ENCODE assay signal across 28 cellular contexts in genomic region chr17:9080983-9081382, GRCh38. TPM values are rescaled to one million over a fixed set of nuclear protein-coding genes. Genes with fewer than 3 reads are reported as not detected.
"Had no signal": no experiment of that assay in that cellular context is flagged by ENCODE, and none has a peak within 500 bp of the region (broad histone marks: within the 10 kb centered on the region; RNA-seq: fewer than 3 reads in every experiment).

No MANE protein-coding gene starts in this region.

- H3K9me3 Mint-ChIP-seq: neural progenitor cell had no signal

- H3K36me3 ChIP-seq: neural progenitor cell, pancreas, spleen, suprapubic skin, tibial artery, transverse colon, upper lobe of right lung, uterus had no signal

- H3K4me3 ChIP-seq: neural progenitor cell, pancreas, psoas muscle, skin epidermis, smooth muscle cell, spleen, suprapubic skin, testis, tibial artery, transverse colon, upper lobe of right lung, uterus had no signal

- H3K9ac ChIP-seq: neural progenitor cell had no signal

- DNase-seq: naive thymus-derived CD4-positive, alpha-beta T cell; occipital lobe; pancreas; psoas muscle; right cardiac atrium; spleen; stimulated activated CD4-positive, alpha-beta T cell treated with anti-CD3 and anti-CD28 coated beads, Interleukin-12 subunit alpha, Interleukin-12 subunit beta, amount 100 ng/mL, for 4 hours; stimulated activated CD4-positive, alpha-beta T cell treated with anti-CD3 and anti-CD28 coated beads, Interleukin-1b, Interleukin-23, amount 100 ng/mL, for 48 hours; stimulated activated CD4-positive, alpha-beta T cell treated with anti-CD3 and anti-CD28 coated beads, Interleukin-4, amount 100 ng/mL, for 1 hour; stimulated activated CD4-positive, alpha-beta T cell treated with anti-CD3 and anti-CD28 coated beads, Interleukin-4, amount 100 ng/mL, for 4 hours; stimulated activated CD8-positive, alpha-beta memory T cell treated with anti-CD3 and anti-CD28 coated beads, Interleukin-4, amount 100 ng/mL, for 48 hours; stimulated activated naive CD4-positive, alpha-beta T cell; stimulated activated naive CD8-positive, alpha-beta T cell treated with anti-CD3 and anti-CD28 coated beads, Interleukin-15, amount 100 ng/mL, for 72 hours; stimulated activated naive CD8-positive, alpha-beta T cell treated with anti-CD3 and anti-CD28 coated beads, Interleukin-15, Interleukin-2, amounts not matched to agents 100 U/mL and 50 U/mL, for 24 hours; substantia nigra; testis; transverse colon; upper lobe of right lung; uterus had no signal

- H3K4me1 ChIP-seq: neural progenitor cell, pancreas, psoas muscle, spleen, suprapubic skin, testis, upper lobe of right lung, uterus had no signal

- ATAC-seq: naive thymus-derived CD4-positive, alpha-beta T cell; pancreas; psoas muscle; right cardiac atrium; sciatic nerve; stimulated activated memory B cell treated with anti-CD40 and anti-IgM and Interleukin-4, amounts not matched to agents 10 μg/mL and 1 μg/mL and 100 μg/mL, for 72 hours; stimulated activated naive CD8-positive, alpha-beta T cell treated with anti-CD3 and anti-CD28 coated beads, Interleukin-15, amount 100 ng/mL, for 72 hours; stimulated activated naive CD8-positive, alpha-beta T cell treated with anti-CD3 and anti-CD28 coated beads, Interleukin-15, Interleukin-2, amounts not matched to agents 100 U/mL and 50 U/mL, for 24 hours; upper lobe of right lung had no signal

- H3K4me3 Mint-ChIP-seq: nephron; neural progenitor cell; stimulated activated memory B cell treated with anti-CD40 and anti-IgM and Interleukin-4, amounts not matched to agents 10 μg/mL and 1 μg/mL and 100 μg/mL, for 72 hours; stimulated activated naive CD8-positive, alpha-beta T cell treated with anti-CD3 and anti-CD28 coated beads, Interleukin-15, amount 100 ng/mL, for 72 hours; type B pancreatic cell had no signal

- FAIRE-seq: pancreas had no signal

- H3K27ac ChIP-seq: neural progenitor cell, pancreas, psoas muscle, skin epidermis, spleen, suprapubic skin, testis, tibial artery, transverse colon, upper lobe of right lung, uterus had no signal

- H3K27me3 ChIP-seq: neural progenitor cell, pancreas, suprapubic skin, testis, tibial artery, transverse colon, upper lobe of right lung, uterus had no signal

- H3K9me3 ChIP-seq: pancreas, psoas muscle, suprapubic skin, testis, tibial artery, transverse colon, upper lobe of right lung, uterus had no signal

- H3K4me1 Mint-ChIP-seq: nephron; stimulated activated memory B cell treated with anti-CD40 and anti-IgM and Interleukin-4, amounts not matched to agents 10 μg/mL and 1 μg/mL and 100 μg/mL, for 72 hours had no signal

- H3K27me3 Mint-ChIP-seq: naive thymus-derived CD4-positive, alpha-beta T cell; stimulated activated naive CD8-positive, alpha-beta T cell treated with anti-CD3 and anti-CD28 coated beads, Interleukin-15, amount 100 ng/mL, for 72 hours had no signal

- H3K36me3 Mint-ChIP-seq: stimulated activated memory B cell treated with anti-CD40 and anti-IgM and Interleukin-4, amounts not matched to agents 10 μg/mL and 1 μg/mL and 100 μg/mL, for 72 hours; type B pancreatic cell had no signal

- H3K4me2 ChIP-seq: neural progenitor cell, smooth muscle cell had no signal

- H3K27ac Mint-ChIP-seq: nephron; neural progenitor cell; stimulated activated memory B cell treated with anti-CD40 and anti-IgM and Interleukin-4, amounts not matched to agents 10 μg/mL and 1 μg/mL and 100 μg/mL, for 72 hours; type B pancreatic cell had no signal

- H2AFZ ChIP-seq: neural progenitor cell had no signal

RNA-seq across cellular contexts. Expression of gene NTN1, which starts 59.7 kb away (rescaled TPM):
- polyA plus RNA-seq: naive thymus-derived CD4-positive, alpha-beta T cell had no signal
